3 cellular contexts compared by ENCODE assay signal in the genomic region with DNA sequence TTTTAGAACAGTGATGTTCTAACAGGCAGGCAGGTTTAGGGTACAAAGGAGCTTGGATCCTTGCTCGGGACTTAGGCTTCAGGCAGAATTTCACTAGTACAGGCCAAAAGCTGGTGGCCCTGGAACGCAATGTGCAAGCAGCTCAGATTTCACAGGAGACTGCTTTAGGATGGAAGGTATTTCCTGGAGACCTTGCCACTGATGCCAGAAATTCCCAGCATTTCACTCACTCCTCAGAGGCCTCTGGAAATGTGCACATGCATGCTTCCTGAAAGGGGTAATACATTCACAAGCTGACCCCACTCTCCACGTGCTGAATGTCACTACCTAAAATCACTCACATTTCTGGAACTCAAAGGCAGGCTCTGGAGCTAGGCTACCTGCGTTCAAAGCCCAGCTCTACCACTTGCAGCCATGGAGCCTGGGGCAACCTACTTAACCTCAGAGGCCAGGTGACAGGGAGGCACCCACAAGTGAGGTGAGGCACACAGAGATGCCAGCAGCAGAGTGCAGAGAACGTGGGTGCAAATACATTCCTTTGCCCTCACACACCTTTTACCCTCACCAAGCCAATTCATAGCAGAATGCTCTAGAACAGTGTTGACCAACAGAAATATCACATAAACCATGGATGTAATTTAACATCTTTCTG.
TF ChIP-seq lines count a peak whose summit lies in the region.

No MANE protein-coding gene starts in this region.

TF ChIP-seq in endothelial cell of umbilical vein, 7 proteins besides CTCF, POLR2A, EP300 and RAD21:
- TF ChIP-seq, protein P1, sequence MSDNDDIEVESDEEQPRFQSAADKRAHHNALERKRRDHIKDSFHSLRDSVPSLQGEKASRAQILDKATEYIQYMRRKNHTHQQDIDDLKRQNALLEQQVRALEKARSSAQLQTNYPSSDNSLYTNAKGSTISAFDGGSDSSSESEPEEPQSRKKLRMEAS (IDR thresholded peaks at IDR 0.05; ENCODE audit: insufficient read depth, insufficient read length): peak; percentile 47
- TF ChIP-seq EZH2 (IDR thresholded peaks at IDR 0.05; ENCODE audit: borderline replicate concordance, low read depth, low read length, severe bottlenecking) (no peak), POLR2AphosphoS5 (IDR thresholded peaks at IDR 0.05; ENCODE audit: insufficient read depth, low read depth, low read length) (no peak)

TF ChIP-seq in neural cell, 6 proteins besides CTCF, POLR2A, EP300 and RAD21:
- TF ChIP-seq MXI1 (conservative IDR thresholded peaks at IDR 0.05; ENCODE audit: poor library complexity, severe bottlenecking) (no peak), TAF1 (IDR thresholded peaks at IDR 0.05; ENCODE audit: low read depth) (no peak), POLR2AphosphoS5 (IDR thresholded peaks at IDR 0.05) (no peak), SMC3 (conservative IDR thresholded peaks at IDR 0.05; ENCODE audit: poor library complexity) (no peak)
- TF ChIP-seq, protein P2, sequence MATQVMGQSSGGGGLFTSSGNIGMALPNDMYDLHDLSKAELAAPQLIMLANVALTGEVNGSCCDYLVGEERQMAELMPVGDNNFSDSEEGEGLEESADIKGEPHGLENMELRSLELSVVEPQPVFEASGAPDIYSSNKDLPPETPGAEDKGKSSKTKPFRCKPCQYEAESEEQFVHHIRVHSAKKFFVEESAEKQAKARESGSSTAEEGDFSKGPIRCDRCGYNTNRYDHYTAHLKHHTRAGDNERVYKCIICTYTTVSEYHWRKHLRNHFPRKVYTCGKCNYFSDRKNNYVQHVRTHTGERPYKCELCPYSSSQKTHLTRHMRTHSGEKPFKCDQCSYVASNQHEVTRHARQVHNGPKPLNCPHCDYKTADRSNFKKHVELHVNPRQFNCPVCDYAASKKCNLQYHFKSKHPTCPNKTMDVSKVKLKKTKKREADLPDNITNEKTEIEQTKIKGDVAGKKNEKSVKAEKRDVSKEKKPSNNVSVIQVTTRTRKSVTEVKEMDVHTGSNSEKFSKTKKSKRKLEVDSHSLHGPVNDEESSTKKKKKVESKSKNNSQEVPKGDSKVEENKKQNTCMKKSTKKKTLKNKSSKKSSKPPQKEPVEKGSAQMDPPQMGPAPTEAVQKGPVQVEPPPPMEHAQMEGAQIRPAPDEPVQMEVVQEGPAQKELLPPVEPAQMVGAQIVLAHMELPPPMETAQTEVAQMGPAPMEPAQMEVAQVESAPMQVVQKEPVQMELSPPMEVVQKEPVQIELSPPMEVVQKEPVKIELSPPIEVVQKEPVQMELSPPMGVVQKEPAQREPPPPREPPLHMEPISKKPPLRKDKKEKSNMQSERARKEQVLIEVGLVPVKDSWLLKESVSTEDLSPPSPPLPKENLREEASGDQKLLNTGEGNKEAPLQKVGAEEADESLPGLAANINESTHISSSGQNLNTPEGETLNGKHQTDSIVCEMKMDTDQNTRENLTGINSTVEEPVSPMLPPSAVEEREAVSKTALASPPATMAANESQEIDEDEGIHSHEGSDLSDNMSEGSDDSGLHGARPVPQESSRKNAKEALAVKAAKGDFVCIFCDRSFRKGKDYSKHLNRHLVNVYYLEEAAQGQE (IDR thresholded peaks at IDR 0.05; ENCODE audit: borderline replicate concordance): no peak
TF ChIP-seq in neural cell: peak in this region for 0.

TF ChIP-seq in GM23338, 12 proteins besides CTCF, POLR2A, EP300 and RAD21:
- TF ChIP-seq ZNF114 (CRISPR knock-in tag; IDR thresholded peaks at IDR 0.05): no peak
- TF ChIP-seq EZH2phosphoT487 (IDR thresholded peaks at IDR 0.05; ENCODE audit: unreplicated experiment): no peak
- no peak for TF ChIP-seq CREB1 (CRISPR knock-in tag; IDR thresholded peaks at IDR 0.05; ENCODE audit: low read depth)
- TF ChIP-seq, protein P3, sequence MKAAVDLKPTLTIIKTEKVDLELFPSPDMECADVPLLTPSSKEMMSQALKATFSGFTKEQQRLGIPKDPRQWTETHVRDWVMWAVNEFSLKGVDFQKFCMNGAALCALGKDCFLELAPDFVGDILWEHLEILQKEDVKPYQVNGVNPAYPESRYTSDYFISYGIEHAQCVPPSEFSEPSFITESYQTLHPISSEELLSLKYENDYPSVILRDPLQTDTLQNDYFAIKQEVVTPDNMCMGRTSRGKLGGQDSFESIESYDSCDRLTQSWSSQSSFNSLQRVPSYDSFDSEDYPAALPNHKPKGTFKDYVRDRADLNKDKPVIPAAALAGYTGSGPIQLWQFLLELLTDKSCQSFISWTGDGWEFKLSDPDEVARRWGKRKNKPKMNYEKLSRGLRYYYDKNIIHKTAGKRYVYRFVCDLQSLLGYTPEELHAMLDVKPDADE (IDR thresholded peaks at IDR 0.05): no peak
- TF ChIP-seq ZNF331 (CRISPR knock-in tag; IDR thresholded peaks at IDR 0.05; ENCODE audit: low read depth): no peak
- TF ChIP-seq STAT1 (IDR thresholded peaks at IDR 0.05; ENCODE audit: unreplicated experiment): no peak
- TF ChIP-seq, protein P2 (IDR thresholded peaks at IDR 0.05; ENCODE audit: unreplicated experiment): no peak
- TF ChIP-seq POLR2AphosphoS5 (IDR thresholded peaks at IDR 0.05; ENCODE audit: low read depth): no peak
- no peak for TF ChIP-seq JUNB (IDR thresholded peaks at IDR 0.05; ENCODE audit: unreplicated experiment)
- no peak for TF ChIP-seq EZH2 (IDR thresholded peaks at IDR 0.05; ENCODE audit: low read depth, unreplicated experiment)
